8 cellular contexts compared by ENCODE assay signal in genomic region chr16:71723537-71724319, GRCh38. TPM values are rescaled to one million over a fixed set of nuclear protein-coding genes. Genes with fewer than 3 reads are reported as not detected.
DNase-seq lines count a peak whose midpoint lies in the region; ATAC-seq and TF ChIP-seq lines count a peak whose summit lies in the region.

No MANE protein-coding gene starts in this region.

- TF ChIP-seq EP300 in gastroesophageal sphincter (IDR thresholded peaks at IDR 0.05) (no peak), suprapubic skin (IDR thresholded peaks at IDR 0.05) (no peak)

- DNase-seq in DMS79 (lab: John Stamatoyannopoulos, UW) (peak; percentile 23), HuH-7 (ENCODE audit: low spot score) (peak; percentile 83), SHP77 treated with DMSO at 0.1 percent for 48 hours (lab: John Stamatoyannopoulos, UW) (peak; percentile 24), nucleus accumbens (lab: John Stamatoyannopoulos, UW) (peak in 53 of 56 donors; percentile 28 to 87 (median 72)), suprapubic skin (ENCODE audit: low spot score in 2 of 2) (peak; percentile 74 to 81)
- peak; percentile 63 for DNase-seq in activated gamma-delta T cell treated with anti-CD3 and anti-CD28 coated beads, Interleukin-2, amount 50 U/mL, for 16 hours (ENCODE audit: low read depth)

- H3K27me3 ChIP-seq in gastroesophageal sphincter (no peaks in the 10 kb centered on the region), suprapubic skin (no peaks in the 10 kb centered on the region)

- H3K27ac ChIP-seq in gastroesophageal sphincter = peak overlapping the region; percentile 82 to 98 (median 94)
- H3K27ac ChIP-seq in suprapubic skin = peak overlapping the region; percentile 95

- WGBS in gastroesophageal sphincter (ENCODE audit: low coverage in 1 of 2), 2 donors = 0 to 8% methylated on average over 2 to 4 of the region's 104 CpGs
- WGBS in suprapubic skin = 0% methylated on average over 10 of the region's 104 CpGs

- H3K36me3 ChIP-seq in gastroesophageal sphincter = peaks cover 0 to 2% of the 10 kb centered on the region in 2 donors
- no peaks in the 10 kb centered on the region for H3K36me3 ChIP-seq in suprapubic skin

- H3K4me1 ChIP-seq in gastroesophageal sphincter (peaks cover 0 to 53% (median 17%) of the 10 kb centered on the region in 3 donors), suprapubic skin (peaks cover 21% of the 10 kb centered on the region)

- peak; percentile 73 for ATAC-seq in GM21423 (IDR thresholded peaks at IDR 0.05; ENCODE audit: unreplicated experiment)
- ATAC-seq in gastroesophageal sphincter = peak; percentile 94

- H3K4me3 ChIP-seq in gastroesophageal sphincter = peak overlapping the region; percentile 90 to 96
- H3K4me3 ChIP-seq in suprapubic skin = peak overlapping the region; percentile 94

- peak in 1 of 4 experiments; percentile 23 for TF ChIP-seq CTCF in gastroesophageal sphincter (IDR thresholded peaks at IDR 0.05)
- no peak for TF ChIP-seq CTCF in suprapubic skin (IDR thresholded peaks at IDR 0.05)

- TF ChIP-seq POLR2A in gastroesophageal sphincter (IDR thresholded peaks at IDR 0.05) (peak; percentile 43 to 58), suprapubic skin (IDR thresholded peaks at IDR 0.05) (peak in 1 of 2 donors; percentile 39)

- H3K9me3 ChIP-seq in gastroesophageal sphincter (no peaks in the 10 kb centered on the region), suprapubic skin (no peaks in the 10 kb centered on the region)

RNA-seq across cellular contexts. Expression of gene PHLPP2, which starts 0.8 kb away (rescaled TPM):
- total RNA-seq in gastroesophageal sphincter (10 to 100 TPM; 16.0 to 21.1 (median 18.2) TPM), suprapubic skin (1 to 10 TPM; 3.5 to 7.2 (median 5.9) TPM)

Comparison
In these comparisons a context has a peak if more than half of its experiments do, and no peak if none do; other contexts are left out.
1. Peak in every context shown above with its lines: DNase-seq, ATAC-seq, H3K4me3 ChIP-seq and H3K27ac ChIP-seq.
2. DNase-seq: peak in every context shown above with its lines; median percentile 83 in HuH-7; 78 in suprapubic skin; 72 in nucleus accumbens; 63 in activated gamma-delta T cell treated with anti-CD3 and anti-CD28 coated beads, Interleukin-2, amount 50 U/mL, for 16 hours; 24 in SHP77 treated with DMSO at 0.1 percent for 48 hours; 23 in DMS79.